ENCODE assay signal across 18 cellular contexts in genomic region chr20:18983796-18984195, GRCh38.
DNase-seq lines count a peak whose midpoint lies in the region; ATAC-seq and TF ChIP-seq lines count a peak whose summit lies in the region.
"Had no signal": no experiment of that assay in that cellular context is flagged by ENCODE, and none has a peak within 500 bp of the region (broad histone marks: within the 10 kb centered on the region; RNA-seq: fewer than 3 reads in every experiment).

No MANE protein-coding gene starts in this region.

- H3K36me3 ChIP-seq in ovary: no peaks in the 10 kb centered on the region
- H3K36me3 ChIP-seq: esophagus muscularis mucosa, spleen had no signal

- no peaks in the 10 kb centered on the region for H3K27me3 ChIP-seq in ovary
- H3K27me3 ChIP-seq: esophagus muscularis mucosa had no signal

- TF ChIP-seq CTCF in ovary (IDR thresholded peaks at IDR 0.05): no peak

- peak overlapping the region; percentile 68 to 76 for H3K27ac ChIP-seq in ovary
- H3K27ac ChIP-seq: VCaP had no signal

- H3K9me3 ChIP-seq in ovary: no peaks in the 10 kb centered on the region
- H3K9me3 ChIP-seq: esophagus muscularis mucosa, spleen had no signal

- peaks cover 19% of the 10 kb centered on the region for H3K4me1 ChIP-seq in ovary (ENCODE audit: insufficient read depth)

- intact Hi-C loops in ovary (cut with DNase I): loop anchor here in 1 of 4 donors (10.0 kb wide), 1 partner anchor 349 kb away; no protein-coding TSS in a partner anchor

- 68 to 72% (median 70%) methylated on average over 5 of the region's 5 CpGs for WGBS in ovary, 3 donors

- no peak overlapping the region for H3K4me3 ChIP-seq in ovary
- H3K4me3 ChIP-seq: esophagus muscularis mucosa, spleen had no signal

- DNase-seq in DMS53 (lab: John Stamatoyannopoulos, UW) (peak; percentile 89), NCI-H2029 treated with DMSO at 0.1 percent for 48 hours (lab: John Stamatoyannopoulos, UW) (peak; percentile 35), SHP77 (lab: John Stamatoyannopoulos, UW) (peak; percentile 22 to 46), ovary (peak in 2 of 5 donors; percentile 46 to 48)
- DNase-seq in activated naive CD4-positive, alpha-beta T cell (lab: John Stamatoyannopoulos, UW): no peak
- DNase-seq: activated CD4-positive, alpha-beta T cell treated with anti-CD3 and anti-CD28 coated beads, Interleukin-2, amount 50 U/mL, for 48 hours; amniotic stem cell; CD4-positive, CD25-positive, alpha-beta regulatory T cell; central memory CD4-positive, alpha-beta T cell; KG1; SIG-M5; spleen; stimulated activated CD8-positive, alpha-beta memory T cell treated with anti-CD3 and anti-CD28 coated beads, Interleukin-4, amount 100 ng/mL, for 48 hours had no signal

- no peak for TF ChIP-seq POLR2A in ovary (IDR thresholded peaks at IDR 0.05)

- ATAC-seq in activated CD4-positive, CD25-positive, alpha-beta regulatory T cell treated with anti-CD3 and anti-CD28 coated beads, Interleukin-2, amount 50 U/mL, for 24 hours: no peak
- ATAC-seq in HG02852 (IDR thresholded peaks at IDR 0.05; ENCODE audit: unreplicated experiment) (no peak), GM19035 (IDR thresholded peaks at IDR 0.05; ENCODE audit: unreplicated experiment) (no peak)

- TF ChIP-seq EP300 in ovary (IDR thresholded peaks at IDR 0.05): no peak

Comparison
In these comparisons a context has a peak if more than half of its experiments do, and no peak if none do; other contexts are left out.
1. DNase-seq: peak in DMS53 (single experiment), NCI-H2029 treated with DMSO at 0.1 percent for 48 hours (single experiment) and SHP77 (2 of 2); none in activated naive CD4-positive, alpha-beta T cell (0 of 4).